ENCODE assay signal across 9 cellular contexts in genomic region chr19:37303591-37304171, GRCh38.
DNase-seq lines count a peak whose midpoint lies in the region; ATAC-seq and TF ChIP-seq lines count a peak whose summit lies in the region.
"Had no signal": no experiment of that assay in that cellular context is flagged by ENCODE, and none has a peak within 500 bp of the region (broad histone marks: within the 10 kb centered on the region; RNA-seq: fewer than 3 reads in every experiment).

No MANE protein-coding gene starts in this region.

- H3K36me3 Mint-ChIP-seq in activated CD4-positive, alpha-beta memory T cell treated with anti-CD3 and anti-CD28 coated beads for 36 hours = peaks cover 1% of the 10 kb centered on the region
- H3K36me3 Mint-ChIP-seq in activated CD4-positive, alpha-beta memory T cell treated with anti-CD3 and anti-CD28 coated beads, Interleukin-2, amount 10 ng/mL, durations not matched to agents 7 days and 5 days (ENCODE audit: low read depth) = peaks cover 5% of the 10 kb centered on the region
- H3K36me3 Mint-ChIP-seq in natural killer cell = no peaks in the 10 kb centered on the region
- H3K36me3 Mint-ChIP-seq in type B pancreatic cell = no peaks in the 10 kb centered on the region

- no peaks in the 10 kb centered on the region for H3K36me3 ChIP-seq in fibroblast of lung (ENCODE audit: control insufficient read depth, insufficient read depth, low read length)

- H3K27ac Mint-ChIP-seq in activated CD4-positive, alpha-beta memory T cell treated with anti-CD3 and anti-CD28 coated beads for 36 hours = no peak overlapping the region
- no peak overlapping the region for H3K27ac Mint-ChIP-seq in activated CD4-positive, alpha-beta memory T cell treated with anti-CD3 and anti-CD28 coated beads, Interleukin-2, amount 10 ng/mL, durations not matched to agents 7 days and 5 days
- H3K27ac Mint-ChIP-seq in natural killer cell = peak overlapping the region in 1 of 2 donors; percentile 68
- peak overlapping the region; percentile 83 for H3K27ac Mint-ChIP-seq in type B pancreatic cell

- H3K9me3 ChIP-seq in fibroblast of lung (ENCODE audit: control insufficient read depth, insufficient read depth, low read depth, low read length) = no peaks in the 10 kb centered on the region

- peak overlapping the region; percentile 13 for H3K4me2 ChIP-seq in fibroblast of lung (ENCODE audit: extremely low read depth, insufficient read depth, low read length)

- intact Hi-C loops in activated CD4-positive, alpha-beta memory T cell treated with anti-CD3 and anti-CD28 coated beads for 36 hours (cut with micrococcal nuclease) = no loop called here
- intact Hi-C loops in natural killer cell (cut with micrococcal nuclease) = no loop called here

- no peaks in the 10 kb centered on the region for H4K20me1 ChIP-seq in fibroblast of lung (ENCODE audit: control insufficient read depth, extremely low read depth, insufficient read depth, low read length)

- peak in 1 of 3 donors; percentile 50 for ATAC-seq in natural killer cell

- no peaks in the 10 kb centered on the region for H3K4me1 ChIP-seq in fibroblast of lung (ENCODE audit: control insufficient read depth, extremely low read depth, insufficient read depth, low read length)

- H3K9me3 Mint-ChIP-seq in activated CD4-positive, alpha-beta memory T cell treated with anti-CD3 and anti-CD28 coated beads for 36 hours = peaks cover 15% of the 10 kb centered on the region
- H3K9me3 Mint-ChIP-seq in activated CD4-positive, alpha-beta memory T cell treated with anti-CD3 and anti-CD28 coated beads, Interleukin-2, amount 10 ng/mL, durations not matched to agents 7 days and 5 days = peaks cover 18% of the 10 kb centered on the region
- peaks cover 2 to 3% of the 10 kb centered on the region in 2 donors for H3K9me3 Mint-ChIP-seq in natural killer cell
- no peaks in the 10 kb centered on the region for H3K9me3 Mint-ChIP-seq in type B pancreatic cell

- peak overlapping the region in 3 of 4 experiments; percentile 7 to 54 (median 50) for H3K4me3 ChIP-seq in fibroblast of lung (replicated peaks in 1 of 4; ENCODE audit: control extremely low read depth in 1 of 4, insufficient read depth in 1 of 4, low read depth in 3 of 4, low read length in 4 of 4)

- CTCF ChIA-PET in activated CD4-positive, alpha-beta memory T cell treated with anti-CD3 and anti-CD28 coated beads for 36 hours (lab: Charles Lee) = no interaction called here
- CTCF ChIA-PET in activated CD4-positive, alpha-beta memory T cell treated with anti-CD3 and anti-CD28 coated beads, Interleukin-2, amount 10 ng/mL, durations not matched to agents 7 days and 5 days (lab: Charles Lee) = no interaction called here

- TF ChIP-seq CTCF in fibroblast of lung (conservative IDR thresholded peaks at IDR 0.05 in 1 of 2, IDR thresholded peaks at IDR 0.05 in 1 of 2; ENCODE audit: low read depth in 1 of 2, low read length in 2 of 2) (no peak), natural killer cell (IDR thresholded peaks at IDR 0.05) (no peak), type B pancreatic cell (conservative IDR thresholded peaks at IDR 0.05) (no peak)

- DNase-seq in activated CD4-positive, alpha-beta memory T cell treated with anti-CD3 and anti-CD28 coated beads for 36 hours = no peak
- DNase-seq in activated CD4-positive, alpha-beta memory T cell treated with anti-CD3 and anti-CD28 coated beads, Interleukin-2, amount 10 ng/mL, durations not matched to agents 7 days and 5 days = no peak
- DNase-seq in fibroblast of lung (ENCODE audit: low read depth in 2 of 2) (peak in 1 of 2 donors; percentile 4), natural killer cell (no peak), type B pancreatic cell (ENCODE audit: extremely low spot score, unreplicated experiment) (no peak), T-helper 9 cell (no peak), DMS153 treated with DMSO at 0.1 percent for 48 hours (lab: John Stamatoyannopoulos, UW; ENCODE audit: unreplicated experiment) (no peak), OCI-M2 (lab: John Stamatoyannopoulos, UW; ENCODE audit: unreplicated experiment) (no peak)
- DNase-seq: NCI-H2081 treated with DMSO at 0.1 percent for 48 hours had no signal

- POLR2A ChIA-PET in activated CD4-positive, alpha-beta memory T cell treated with anti-CD3 and anti-CD28 coated beads for 36 hours (lab: Charles Lee) = no interaction called here
- POLR2A ChIA-PET in activated CD4-positive, alpha-beta memory T cell treated with anti-CD3 and anti-CD28 coated beads, Interleukin-2, amount 10 ng/mL, durations not matched to agents 7 days and 5 days (lab: Charles Lee) = no interaction called here

- H3K27ac ChIP-seq in fibroblast of lung (ENCODE audit: insufficient read depth, low read length) = no peak overlapping the region

- no peaks in the 10 kb centered on the region for H3K27me3 Mint-ChIP-seq in activated CD4-positive, alpha-beta memory T cell treated with anti-CD3 and anti-CD28 coated beads for 36 hours
- H3K27me3 Mint-ChIP-seq in activated CD4-positive, alpha-beta memory T cell treated with anti-CD3 and anti-CD28 coated beads, Interleukin-2, amount 10 ng/mL, durations not matched to agents 7 days and 5 days = no peaks in the 10 kb centered on the region
- H3K27me3 Mint-ChIP-seq in natural killer cell (ENCODE audit: low read depth in 2 of 2) (peaks cover 0 to 4% of the 10 kb centered on the region in 2 donors), type B pancreatic cell (no peaks in the 10 kb centered on the region)

- no peak overlapping the region for H2AFZ ChIP-seq in fibroblast of lung (ENCODE audit: low read length)

- H3K4me3 Mint-ChIP-seq in activated CD4-positive, alpha-beta memory T cell treated with anti-CD3 and anti-CD28 coated beads for 36 hours = peak overlapping the region; percentile 32
- H3K4me3 Mint-ChIP-seq in activated CD4-positive, alpha-beta memory T cell treated with anti-CD3 and anti-CD28 coated beads, Interleukin-2, amount 10 ng/mL, durations not matched to agents 7 days and 5 days = no peak overlapping the region
- peak overlapping the region; percentile 87 for H3K4me3 Mint-ChIP-seq in natural killer cell
- H3K4me3 Mint-ChIP-seq in type B pancreatic cell = peak overlapping the region; percentile 88

- H3K9ac ChIP-seq in fibroblast of lung (ENCODE audit: insufficient read depth, low read length) = no peak overlapping the region

- no peaks in the 10 kb centered on the region for H3K4me1 Mint-ChIP-seq in activated CD4-positive, alpha-beta memory T cell treated with anti-CD3 and anti-CD28 coated beads for 36 hours (ENCODE audit: low read depth)
- no peaks in the 10 kb centered on the region for H3K4me1 Mint-ChIP-seq in activated CD4-positive, alpha-beta memory T cell treated with anti-CD3 and anti-CD28 coated beads, Interleukin-2, amount 10 ng/mL, durations not matched to agents 7 days and 5 days
- H3K4me1 Mint-ChIP-seq in natural killer cell (peaks cover 0 to 10% of the 10 kb centered on the region in 2 donors), type B pancreatic cell (ENCODE audit: unreplicated experiment) (no peaks in the 10 kb centered on the region)

- no peaks in the 10 kb centered on the region for H3K79me2 ChIP-seq in fibroblast of lung (ENCODE audit: control insufficient read depth, insufficient read depth, low read length)

- H3K27me3 ChIP-seq in fibroblast of lung (ENCODE audit: control insufficient read depth, insufficient read depth, low read length) = no peaks in the 10 kb centered on the region
